8 cellular contexts compared by ENCODE assay signal in genomic region chr9:613771-614347, GRCh38.
A peak's percentile ranks its signal among the peaks of the same experiment; 100 is the strongest.
DNase-seq lines count a peak whose midpoint lies in the region; ATAC-seq, FAIRE-seq and TF ChIP-seq lines count a peak whose summit lies in the region.

No MANE protein-coding gene starts in this region.

- no peak overlapping the region for H3K4me3 ChIP-seq in fibroblast of the aortic adventitia (ENCODE audit: low read depth, low read length)

- H3K4me3 Mint-ChIP-seq in naive thymus-derived CD8-positive, alpha-beta T cell = peak overlapping the region in 2 of 10 donors; percentile 12 to 31

- peak; percentile 91 for TF ChIP-seq CTCF in fibroblast of the aortic adventitia (IDR thresholded peaks at IDR 0.05; ENCODE audit: insufficient read depth, low read length)

- no peak for FAIRE-seq in urothelium cell line (lab: Jason Lieb, UNC)

- no peaks in the 10 kb centered on the region for H3K9me3 Mint-ChIP-seq in naive thymus-derived CD8-positive, alpha-beta T cell

- peak in 13 of 14 donors; percentile 12 to 78 (median 67) for DNase-seq in C1 segment of cervical spinal cord (lab: John Stamatoyannopoulos, UW)
- DNase-seq in NCI-H69 (lab: John Stamatoyannopoulos, UW) = peak; percentile 35
- DNase-seq in activated T-cell treated with anti-CD3 and anti-CD28 coated beads, Interleukin-2, amount 50 U/mL, for 1 hour = peak; percentile 35
- peak; percentile 93 for DNase-seq in fibroblast of the aortic adventitia (ENCODE audit: low read depth)
- peak in 6 of 10 donors; percentile 6 to 47 (median 33) for DNase-seq in naive thymus-derived CD8-positive, alpha-beta T cell
- DNase-seq in urothelium cell line (ENCODE audit: low spot score) = peak; percentile 60

- H3K27ac Mint-ChIP-seq in naive thymus-derived CD8-positive, alpha-beta T cell = peak overlapping the region in 1 of 10 donors; percentile 1

- H3K4me1 Mint-ChIP-seq in naive thymus-derived CD8-positive, alpha-beta T cell = peaks cover 4 to 9% (median 4%) of the 10 kb centered on the region in 4 donors

- no peaks in the 10 kb centered on the region for H3K27me3 Mint-ChIP-seq in naive thymus-derived CD8-positive, alpha-beta T cell

- ATAC-seq in GM18868 (IDR thresholded peaks at IDR 0.05; ENCODE audit: unreplicated experiment) = peak; percentile 81
- peak; percentile 93 for ATAC-seq in HG03108 (IDR thresholded peaks at IDR 0.05; ENCODE audit: unreplicated experiment)
- ATAC-seq in naive thymus-derived CD8-positive, alpha-beta T cell = peak; percentile 56 to 60

- no peaks in the 10 kb centered on the region for H3K36me3 Mint-ChIP-seq in naive thymus-derived CD8-positive, alpha-beta T cell

- POLR2A ChIA-PET in naive thymus-derived CD8-positive, alpha-beta T cell (lab: Charles Lee) = no interaction called here

Comparison
In these comparisons a context has a peak if more than half of its experiments do, and no peak if none do; other contexts are left out.
1. DNase-seq: peak in every context shown above with its lines; median percentile 93 in fibroblast of the aortic adventitia; 67 in C1 segment of cervical spinal cord; 60 in urothelium cell line; 35 in NCI-H69; 35 in activated T-cell treated with anti-CD3 and anti-CD28 coated beads, Interleukin-2, amount 50 U/mL, for 1 hour; 33 in naive thymus-derived CD8-positive, alpha-beta T cell.